Comparison of ENCODE assay signal across 1 cellular context in the genomic region with DNA sequence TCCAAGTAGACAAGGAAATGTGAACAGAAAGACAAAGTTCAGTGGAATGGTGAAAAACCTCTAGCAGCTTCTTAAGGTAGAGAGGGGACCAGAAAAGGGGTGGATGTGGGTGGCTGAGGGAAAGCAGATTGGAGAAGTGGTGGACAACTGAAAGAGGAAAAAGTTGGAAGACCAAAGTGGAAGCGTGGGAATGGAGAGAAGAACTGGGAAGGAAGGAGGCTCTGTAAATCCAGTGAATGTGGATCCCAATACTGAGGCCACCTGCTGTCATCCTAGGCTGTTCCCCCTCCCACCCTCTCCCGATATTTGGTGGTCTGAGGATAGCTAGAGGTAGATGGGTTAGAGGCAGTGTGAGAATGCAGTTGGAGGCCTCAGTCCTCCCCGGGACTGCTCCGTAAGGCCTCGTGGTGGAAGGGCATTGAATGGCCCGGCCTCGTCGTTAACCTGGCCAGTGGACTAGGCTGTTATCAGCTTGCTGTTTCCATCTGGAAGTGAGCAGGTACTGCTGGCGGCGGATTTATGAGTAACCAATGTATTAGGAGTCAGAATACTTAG.
A peak's percentile ranks its signal among the peaks of the same experiment; 100 is the strongest.
TF ChIP-seq lines count a peak whose summit lies in the region.

No MANE protein-coding gene starts in this region.

TF ChIP-seq in HEK293, 187 proteins besides CTCF, POLR2A, EP300 and RAD21 (continued from another document):
- peak; percentile 32 for TF ChIP-seq PRDM10 (tag by site-specific recombination; IDR thresholded peaks at IDR 0.05)
- TF ChIP-seq OVOL3 (tag by site-specific recombination; IDR thresholded peaks at IDR 0.05): no peak
- no peak for TF ChIP-seq ZNF157 (tag by site-specific recombination; IDR thresholded peaks at IDR 0.05)
- TF ChIP-seq TRIM28 (IDR thresholded peaks at IDR 0.05; ENCODE audit: borderline replicate concordance, low read length): no peak
- no peak for TF ChIP-seq ZNF146 (tag by site-specific recombination; IDR thresholded peaks at IDR 0.05)
- peak; percentile 76 for TF ChIP-seq PRDM1 (tag by site-specific recombination; IDR thresholded peaks at IDR 0.05)
- no peak for TF ChIP-seq ZNF747 (tag by site-specific recombination; IDR thresholded peaks at IDR 0.05)
- TF ChIP-seq ZNF701 (tag by site-specific recombination; IDR thresholded peaks at IDR 0.05): no peak
- TF ChIP-seq ZNF792 (tag by site-specific recombination; IDR thresholded peaks at IDR 0.05): no peak
- TF ChIP-seq, protein P1, sequence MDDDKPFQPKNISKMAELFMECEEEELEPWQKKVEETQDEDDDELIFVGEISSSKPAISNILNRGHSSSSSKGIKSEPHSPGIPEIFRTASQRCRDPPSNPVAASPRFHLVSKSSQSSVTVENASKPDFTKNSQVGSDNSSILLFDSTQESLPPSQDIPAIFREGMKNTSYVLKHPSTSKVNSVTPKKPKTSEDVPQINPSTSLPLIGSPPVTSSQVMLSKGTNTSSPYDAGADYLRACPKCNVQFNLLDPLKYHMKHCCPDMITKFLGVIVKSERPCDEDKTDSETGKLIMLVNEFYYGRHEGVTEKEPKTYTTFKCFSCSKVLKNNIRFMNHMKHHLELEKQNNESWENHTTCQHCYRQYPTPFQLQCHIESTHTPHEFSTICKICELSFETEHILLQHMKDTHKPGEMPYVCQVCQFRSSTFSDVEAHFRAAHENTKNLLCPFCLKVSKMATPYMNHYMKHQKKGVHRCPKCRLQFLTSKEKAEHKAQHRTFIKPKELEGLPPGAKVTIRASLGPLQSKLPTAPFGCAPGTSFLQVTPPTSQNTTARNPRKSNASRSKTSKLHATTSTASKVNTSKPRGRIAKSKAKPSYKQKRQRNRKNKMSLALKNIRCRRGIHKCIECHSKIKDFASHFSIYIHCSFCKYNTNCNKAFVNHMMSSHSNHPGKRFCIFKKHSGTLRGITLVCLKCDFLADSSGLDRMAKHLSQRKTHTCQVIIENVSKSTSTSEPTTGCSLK (tag by site-specific recombination; IDR thresholded peaks at IDR 0.05): no peak
- TF ChIP-seq ZNF791 (tag by site-specific recombination; IDR thresholded peaks at IDR 0.05): no peak
- TF ChIP-seq, protein P2, sequence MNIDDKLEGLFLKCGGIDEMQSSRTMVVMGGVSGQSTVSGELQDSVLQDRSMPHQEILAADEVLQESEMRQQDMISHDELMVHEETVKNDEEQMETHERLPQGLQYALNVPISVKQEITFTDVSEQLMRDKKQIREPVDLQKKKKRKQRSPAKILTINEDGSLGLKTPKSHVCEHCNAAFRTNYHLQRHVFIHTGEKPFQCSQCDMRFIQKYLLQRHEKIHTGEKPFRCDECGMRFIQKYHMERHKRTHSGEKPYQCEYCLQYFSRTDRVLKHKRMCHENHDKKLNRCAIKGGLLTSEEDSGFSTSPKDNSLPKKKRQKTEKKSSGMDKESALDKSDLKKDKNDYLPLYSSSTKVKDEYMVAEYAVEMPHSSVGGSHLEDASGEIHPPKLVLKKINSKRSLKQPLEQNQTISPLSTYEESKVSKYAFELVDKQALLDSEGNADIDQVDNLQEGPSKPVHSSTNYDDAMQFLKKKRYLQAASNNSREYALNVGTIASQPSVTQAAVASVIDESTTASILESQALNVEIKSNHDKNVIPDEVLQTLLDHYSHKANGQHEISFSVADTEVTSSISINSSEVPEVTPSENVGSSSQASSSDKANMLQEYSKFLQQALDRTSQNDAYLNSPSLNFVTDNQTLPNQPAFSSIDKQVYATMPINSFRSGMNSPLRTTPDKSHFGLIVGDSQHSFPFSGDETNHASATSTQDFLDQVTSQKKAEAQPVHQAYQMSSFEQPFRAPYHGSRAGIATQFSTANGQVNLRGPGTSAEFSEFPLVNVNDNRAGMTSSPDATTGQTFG (tag by site-specific recombination; IDR thresholded peaks at IDR 0.05; ENCODE audit: borderline replicate concordance): no peak
- TF ChIP-seq ZNF2 (tag by site-specific recombination; IDR thresholded peaks at IDR 0.05): no peak; the same call in 1 of the 2 replicates
- TF ChIP-seq IKZF3 (tag by site-specific recombination; IDR thresholded peaks at IDR 0.05): peak; percentile 42; the same call in 1 of the 2 replicates
- TF ChIP-seq ZFP37 (tag by site-specific recombination; IDR thresholded peaks at IDR 0.05): 0 out of 2 replicates have a peak, but pooled peaks have one; percentile 30
- TF ChIP-seq ZNF530 (tag by site-specific recombination; IDR thresholded peaks at IDR 0.05; ENCODE audit: low read depth): no peak
- TF ChIP-seq REPIN1 (tag by site-specific recombination; IDR thresholded peaks at IDR 0.05; ENCODE audit: low read depth): no peak
- no peak for TF ChIP-seq ZNF670 (tag by site-specific recombination; IDR thresholded peaks at IDR 0.05; ENCODE audit: low read depth)
- TF ChIP-seq ZNF76 (tag by site-specific recombination; IDR thresholded peaks at IDR 0.05; ENCODE audit: borderline replicate concordance, low read depth): 0 out of 2 replicates have a peak, but pooled peaks have one; percentile 17
- no peak for TF ChIP-seq ZNF677 (tag by site-specific recombination; IDR thresholded peaks at IDR 0.05)
- peak; percentile 45; the same call in 1 of the 2 replicates for TF ChIP-seq EGR2 (tag by site-specific recombination; IDR thresholded peaks at IDR 0.05; ENCODE audit: low read depth)
- TF ChIP-seq ZNF391 (tag by site-specific recombination; IDR thresholded peaks at IDR 0.05; ENCODE audit: borderline replicate concordance, low read depth): 0 out of 2 replicates have a peak, but pooled peaks have one; percentile 2
- TF ChIP-seq ZBTB48 (tag by site-specific recombination; IDR thresholded peaks at IDR 0.05): no peak
- TF ChIP-seq ZNF561 (tag by site-specific recombination; IDR thresholded peaks at IDR 0.05; ENCODE audit: borderline replicate concordance): no peak
- TF ChIP-seq ZNF843 (tag by site-specific recombination; IDR thresholded peaks at IDR 0.05): no peak
- no peak for TF ChIP-seq ZNF664 (tag by site-specific recombination; IDR thresholded peaks at IDR 0.05)
- no peak for TF ChIP-seq ZNF239 (tag by site-specific recombination; IDR thresholded peaks at IDR 0.05)
- peak; percentile 98 for TF ChIP-seq ZNF341 (tag by site-specific recombination; IDR thresholded peaks at IDR 0.05; ENCODE audit: low read depth)
- TF ChIP-seq ZNF292 (tag by site-specific recombination; IDR thresholded peaks at IDR 0.05; ENCODE audit: borderline replicate concordance, low read depth): no peak
- no peak for TF ChIP-seq ZNF558 (tag by site-specific recombination; IDR thresholded peaks at IDR 0.05)
- TF ChIP-seq, protein P3, sequence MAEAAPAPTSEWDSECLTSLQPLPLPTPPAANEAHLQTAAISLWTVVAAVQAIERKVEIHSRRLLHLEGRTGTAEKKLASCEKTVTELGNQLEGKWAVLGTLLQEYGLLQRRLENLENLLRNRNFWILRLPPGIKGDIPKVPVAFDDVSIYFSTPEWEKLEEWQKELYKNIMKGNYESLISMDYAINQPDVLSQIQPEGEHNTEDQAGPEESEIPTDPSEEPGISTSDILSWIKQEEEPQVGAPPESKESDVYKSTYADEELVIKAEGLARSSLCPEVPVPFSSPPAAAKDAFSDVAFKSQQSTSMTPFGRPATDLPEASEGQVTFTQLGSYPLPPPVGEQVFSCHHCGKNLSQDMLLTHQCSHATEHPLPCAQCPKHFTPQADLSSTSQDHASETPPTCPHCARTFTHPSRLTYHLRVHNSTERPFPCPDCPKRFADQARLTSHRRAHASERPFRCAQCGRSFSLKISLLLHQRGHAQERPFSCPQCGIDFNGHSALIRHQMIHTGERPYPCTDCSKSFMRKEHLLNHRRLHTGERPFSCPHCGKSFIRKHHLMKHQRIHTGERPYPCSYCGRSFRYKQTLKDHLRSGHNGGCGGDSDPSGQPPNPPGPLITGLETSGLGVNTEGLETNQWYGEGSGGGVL (tag by site-specific recombination; IDR thresholded peaks at IDR 0.05): peak; percentile 35; the same call in 1 of the 2 replicates
- TF ChIP-seq ZNF114 (tag by site-specific recombination; IDR thresholded peaks at IDR 0.05): no peak
- no peak for TF ChIP-seq ZSCAN30 (tag by site-specific recombination; IDR thresholded peaks at IDR 0.05)
- TF ChIP-seq ZNF214 (tag by site-specific recombination; IDR thresholded peaks at IDR 0.05; ENCODE audit: borderline replicate concordance): no peak
- TF ChIP-seq ZNF121 (tag by site-specific recombination; IDR thresholded peaks at IDR 0.05): no peak
- no peak for TF ChIP-seq ZNF555 (tag by site-specific recombination; conservative IDR thresholded peaks at IDR 0.05)
- no peak for TF ChIP-seq TCF7L2 (IDR thresholded peaks at IDR 0.05; ENCODE audit: borderline replicate concordance, low read depth, low read length)
- TF ChIP-seq ZFHX2 (tag by site-specific recombination; conservative IDR thresholded peaks at IDR 0.05): peak; percentile 68
- TF ChIP-seq, protein P4, sequence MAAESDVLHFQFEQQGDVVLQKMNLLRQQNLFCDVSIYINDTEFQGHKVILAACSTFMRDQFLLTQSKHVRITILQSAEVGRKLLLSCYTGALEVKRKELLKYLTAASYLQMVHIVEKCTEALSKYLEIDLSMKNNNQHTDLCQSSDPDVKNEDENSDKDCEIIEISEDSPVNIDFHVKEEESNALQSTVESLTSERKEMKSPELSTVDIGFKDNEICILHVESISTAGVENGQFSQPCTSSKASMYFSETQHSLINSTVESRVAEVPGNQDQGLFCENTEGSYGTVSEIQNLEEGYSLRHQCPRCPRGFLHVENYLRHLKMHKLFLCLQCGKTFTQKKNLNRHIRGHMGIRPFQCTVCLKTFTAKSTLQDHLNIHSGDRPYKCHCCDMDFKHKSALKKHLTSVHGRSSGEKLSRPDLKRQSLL (tag by site-specific recombination; IDR thresholded peaks at IDR 0.05): no peak
- TF ChIP-seq ZNF221 (tag by site-specific recombination; IDR thresholded peaks at IDR 0.05; ENCODE audit: borderline replicate concordance): no peak
- peak; percentile 88 for TF ChIP-seq ZNF366 (tag by site-specific recombination; conservative IDR thresholded peaks at IDR 0.05)
- no peak for TF ChIP-seq ZNF629 (tag by site-specific recombination; IDR thresholded peaks at IDR 0.05)
- TF ChIP-seq KLF16 (tag by site-specific recombination; IDR thresholded peaks at IDR 0.05): no peak; the same call in 1 of the 2 replicates
TF ChIP-seq in HEK293: peak in this region for 12.
